ENCODE assay signal across 1 cellular context in genomic region chr20:3177746-3178477, GRCh38.
TF ChIP-seq lines count a peak whose summit lies in the region.

No MANE protein-coding gene starts in this region.

TF ChIP-seq in IMR-90, 13 proteins besides CTCF, POLR2A, EP300 and RAD21:
- TF ChIP-seq CEBPB (IDR thresholded peaks at IDR 0.05; ENCODE audit: low read depth, low read length) (no peak), FOS (IDR thresholded peaks at IDR 0.05; ENCODE audit: low read depth, low read length) (no peak), CHD1 (IDR thresholded peaks at IDR 0.05; ENCODE audit: low read depth, low read length) (no peak), BHLHE40 (IDR thresholded peaks at IDR 0.05; ENCODE audit: low read depth, low read length) (no peak), RCOR1 (IDR thresholded peaks at IDR 0.05; ENCODE audit: insufficient replicate concordance, low read length) (no peak), MXI1 (IDR thresholded peaks at IDR 0.05; ENCODE audit: borderline replicate concordance, low read depth, low read length) (no peak), RFX5 (IDR thresholded peaks at IDR 0.05; ENCODE audit: low read depth, low read length) (no peak), SMC3 (IDR thresholded peaks at IDR 0.05; ENCODE audit: low read depth, low read length) (no peak), MAFK (IDR thresholded peaks at IDR 0.05; ENCODE audit: low read depth, low read length) (no peak), ELK1 (IDR thresholded peaks at IDR 0.05; ENCODE audit: borderline replicate concordance, low read depth, low read length) (no peak), NFE2L2 (IDR thresholded peaks at IDR 0.05; ENCODE audit: low read depth, low read length) (no peak), USF2 (IDR thresholded peaks at IDR 0.05; ENCODE audit: low read depth, low read length) (no peak), MAZ (IDR thresholded peaks at IDR 0.05; ENCODE audit: borderline replicate concordance, low read depth, low read length) (no peak)
